1 cellular context compared by ENCODE assay signal in the genomic region with DNA sequence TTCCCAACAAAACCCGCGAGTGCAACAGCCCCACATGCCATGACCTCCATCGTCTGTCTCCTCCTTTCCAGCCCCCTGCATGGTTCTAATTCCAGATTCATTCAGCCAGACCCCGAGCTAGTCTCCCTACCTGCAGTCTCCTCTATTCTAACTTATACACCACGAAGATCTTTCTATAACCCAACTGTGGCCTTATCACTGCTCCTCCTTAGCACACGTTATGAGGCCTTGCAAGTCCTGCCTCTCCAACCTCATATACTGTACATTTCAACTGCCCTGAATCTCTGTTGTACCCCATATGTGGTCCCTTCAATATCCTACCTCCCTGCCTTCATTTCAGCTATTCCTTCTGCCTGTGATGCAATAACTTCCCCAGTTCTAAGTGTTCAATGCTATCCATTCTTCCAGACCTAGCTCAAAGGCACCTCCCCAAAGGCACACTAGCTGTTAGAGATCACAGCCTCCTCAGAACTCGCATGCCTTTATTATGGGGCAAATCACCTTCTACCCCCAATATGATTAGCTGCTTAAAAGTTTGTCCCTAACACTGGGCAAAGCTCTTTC.
A peak's percentile ranks its signal among the peaks of the same experiment; 100 is the strongest.
TF ChIP-seq lines count a peak whose summit lies in the region.

No MANE protein-coding gene starts in this region.

TF ChIP-seq in K562, 482 proteins besides CTCF, POLR2A, EP300 and RAD21 (continued from another document and continues in another):
- TF ChIP-seq, protein P1, sequence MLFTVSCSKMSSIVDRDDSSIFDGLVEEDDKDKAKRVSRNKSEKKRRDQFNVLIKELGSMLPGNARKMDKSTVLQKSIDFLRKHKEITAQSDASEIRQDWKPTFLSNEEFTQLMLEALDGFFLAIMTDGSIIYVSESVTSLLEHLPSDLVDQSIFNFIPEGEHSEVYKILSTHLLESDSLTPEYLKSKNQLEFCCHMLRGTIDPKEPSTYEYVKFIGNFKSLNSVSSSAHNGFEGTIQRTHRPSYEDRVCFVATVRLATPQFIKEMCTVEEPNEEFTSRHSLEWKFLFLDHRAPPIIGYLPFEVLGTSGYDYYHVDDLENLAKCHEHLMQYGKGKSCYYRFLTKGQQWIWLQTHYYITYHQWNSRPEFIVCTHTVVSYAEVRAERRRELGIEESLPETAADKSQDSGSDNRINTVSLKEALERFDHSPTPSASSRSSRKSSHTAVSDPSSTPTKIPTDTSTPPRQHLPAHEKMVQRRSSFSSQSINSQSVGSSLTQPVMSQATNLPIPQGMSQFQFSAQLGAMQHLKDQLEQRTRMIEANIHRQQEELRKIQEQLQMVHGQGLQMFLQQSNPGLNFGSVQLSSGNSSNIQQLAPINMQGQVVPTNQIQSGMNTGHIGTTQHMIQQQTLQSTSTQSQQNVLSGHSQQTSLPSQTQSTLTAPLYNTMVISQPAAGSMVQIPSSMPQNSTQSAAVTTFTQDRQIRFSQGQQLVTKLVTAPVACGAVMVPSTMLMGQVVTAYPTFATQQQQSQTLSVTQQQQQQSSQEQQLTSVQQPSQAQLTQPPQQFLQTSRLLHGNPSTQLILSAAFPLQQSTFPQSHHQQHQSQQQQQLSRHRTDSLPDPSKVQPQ (CRISPR knock-in tag; IDR thresholded peaks at IDR 0.05; ENCODE audit: borderline replicate concordance): no peak
- TF ChIP-seq BRD4 (IDR thresholded peaks at IDR 0.05) (no peak), FIP1L1 (IDR thresholded peaks at IDR 0.05; ENCODE audit: low read depth, low read length, poor library complexity, severe bottlenecking) (no peak), ELF4 (CRISPR knock-in tag; IDR thresholded peaks at IDR 0.05) (peak; percentile 75; the same call in 1 of the 2 replicates), ZNF668 (CRISPR knock-in tag; IDR thresholded peaks at IDR 0.05) (peak; percentile 33; the same call in 1 of the 2 replicates), ZNF766 (CRISPR knock-in tag; conservative IDR thresholded peaks at IDR 0.05) (peak; percentile 50; the same call in 1 of the 2 replicates), NR4A1 (CRISPR knock-in tag; IDR thresholded peaks at IDR 0.05) (no peak), NR4A1 (tag; IDR thresholded peaks at IDR 0.05) (peak; percentile 37; the same call in 1 of the 2 replicates), ZNF23 (CRISPR knock-in tag; IDR thresholded peaks at IDR 0.05) (0 out of 2 replicates have a peak, but pooled peaks have one; percentile 17), MEF2D (tag; conservative IDR thresholded peaks at IDR 0.05; ENCODE audit: low read depth) (0 out of 2 replicates have a peak, but pooled peaks have one; percentile 49), ZNF175 (CRISPR knock-in tag; IDR thresholded peaks at IDR 0.05; ENCODE audit: low read depth) (no peak), RB1 (IDR thresholded peaks at IDR 0.05; ENCODE audit: low read depth) (no peak), ZKSCAN3 (CRISPR knock-in tag; IDR thresholded peaks at IDR 0.05) (no peak), PTTG1 (tag; IDR thresholded peaks at IDR 0.05; ENCODE audit: low read depth) (no peak), ZNF583 (CRISPR knock-in tag; IDR thresholded peaks at IDR 0.05) (peak; percentile 28; the same call in 1 of the 2 replicates), CHD2 (IDR thresholded peaks at IDR 0.05; ENCODE audit: low read depth, low read length) (no peak), EZH2 (IDR thresholded peaks at IDR 0.05; ENCODE audit: borderline replicate concordance, low read depth, low read length) (no peak), STAT5B (CRISPR knock-in tag; IDR thresholded peaks at IDR 0.05) (no peak), OTX1 (CRISPR knock-in tag; IDR thresholded peaks at IDR 0.05) (peak; percentile 36; the same call in 1 of the 2 replicates), TEAD1 (CRISPR knock-in tag; IDR thresholded peaks at IDR 0.05) (no peak), CEBPB (tag; IDR thresholded peaks at IDR 0.05) (peak; percentile 87), NR2C1 (IDR thresholded peaks at IDR 0.05) (no peak), NR2C1 (tag; IDR thresholded peaks at IDR 0.05) (no peak), ZNF239 (CRISPR knock-in tag; IDR thresholded peaks at IDR 0.05) (0 out of 2 replicates have a peak, but pooled peaks have one; percentile 10), PCBP1 (IDR thresholded peaks at IDR 0.05; ENCODE audit: low read depth, low read length, poor library complexity, severe bottlenecking) (no peak), KAT2B (IDR thresholded peaks at IDR 0.05; ENCODE audit: low read depth, low read length) (no peak), CEBPG (CRISPR knock-in tag; IDR thresholded peaks at IDR 0.05) (peak; percentile 76), CEBPG (tag; conservative IDR thresholded peaks at IDR 0.05 in 1 of 2, IDR thresholded peaks at IDR 0.05 in 1 of 2) (peak; percentile 66 to 77), TSC22D4 (tag; IDR thresholded peaks at IDR 0.05) (no peak)
- TF ChIP-seq, protein P2, sequence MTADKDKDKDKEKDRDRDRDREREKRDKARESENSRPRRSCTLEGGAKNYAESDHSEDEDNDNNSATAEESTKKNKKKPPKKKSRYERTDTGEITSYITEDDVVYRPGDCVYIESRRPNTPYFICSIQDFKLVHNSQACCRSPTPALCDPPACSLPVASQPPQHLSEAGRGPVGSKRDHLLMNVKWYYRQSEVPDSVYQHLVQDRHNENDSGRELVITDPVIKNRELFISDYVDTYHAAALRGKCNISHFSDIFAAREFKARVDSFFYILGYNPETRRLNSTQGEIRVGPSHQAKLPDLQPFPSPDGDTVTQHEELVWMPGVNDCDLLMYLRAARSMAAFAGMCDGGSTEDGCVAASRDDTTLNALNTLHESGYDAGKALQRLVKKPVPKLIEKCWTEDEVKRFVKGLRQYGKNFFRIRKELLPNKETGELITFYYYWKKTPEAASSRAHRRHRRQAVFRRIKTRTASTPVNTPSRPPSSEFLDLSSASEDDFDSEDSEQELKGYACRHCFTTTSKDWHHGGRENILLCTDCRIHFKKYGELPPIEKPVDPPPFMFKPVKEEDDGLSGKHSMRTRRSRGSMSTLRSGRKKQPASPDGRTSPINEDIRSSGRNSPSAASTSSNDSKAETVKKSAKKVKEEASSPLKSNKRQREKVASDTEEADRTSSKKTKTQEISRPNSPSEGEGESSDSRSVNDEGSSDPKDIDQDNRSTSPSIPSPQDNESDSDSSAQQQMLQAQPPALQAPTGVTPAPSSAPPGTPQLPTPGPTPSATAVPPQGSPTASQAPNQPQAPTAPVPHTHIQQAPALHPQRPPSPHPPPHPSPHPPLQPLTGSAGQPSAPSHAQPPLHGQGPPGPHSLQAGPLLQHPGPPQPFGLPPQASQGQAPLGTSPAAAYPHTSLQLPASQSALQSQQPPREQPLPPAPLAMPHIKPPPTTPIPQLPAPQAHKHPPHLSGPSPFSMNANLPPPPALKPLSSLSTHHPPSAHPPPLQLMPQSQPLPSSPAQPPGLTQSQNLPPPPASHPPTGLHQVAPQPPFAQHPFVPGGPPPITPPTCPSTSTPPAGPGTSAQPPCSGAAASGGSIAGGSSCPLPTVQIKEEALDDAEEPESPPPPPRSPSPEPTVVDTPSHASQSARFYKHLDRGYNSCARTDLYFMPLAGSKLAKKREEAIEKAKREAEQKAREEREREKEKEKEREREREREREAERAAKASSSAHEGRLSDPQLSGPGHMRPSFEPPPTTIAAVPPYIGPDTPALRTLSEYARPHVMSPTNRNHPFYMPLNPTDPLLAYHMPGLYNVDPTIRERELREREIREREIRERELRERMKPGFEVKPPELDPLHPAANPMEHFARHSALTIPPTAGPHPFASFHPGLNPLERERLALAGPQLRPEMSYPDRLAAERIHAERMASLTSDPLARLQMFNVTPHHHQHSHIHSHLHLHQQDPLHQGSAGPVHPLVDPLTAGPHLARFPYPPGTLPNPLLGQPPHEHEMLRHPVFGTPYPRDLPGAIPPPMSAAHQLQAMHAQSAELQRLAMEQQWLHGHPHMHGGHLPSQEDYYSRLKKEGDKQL (CRISPR knock-in tag; IDR thresholded peaks at IDR 0.05; ENCODE audit: borderline replicate concordance): no peak
- TF ChIP-seq, protein P3, sequence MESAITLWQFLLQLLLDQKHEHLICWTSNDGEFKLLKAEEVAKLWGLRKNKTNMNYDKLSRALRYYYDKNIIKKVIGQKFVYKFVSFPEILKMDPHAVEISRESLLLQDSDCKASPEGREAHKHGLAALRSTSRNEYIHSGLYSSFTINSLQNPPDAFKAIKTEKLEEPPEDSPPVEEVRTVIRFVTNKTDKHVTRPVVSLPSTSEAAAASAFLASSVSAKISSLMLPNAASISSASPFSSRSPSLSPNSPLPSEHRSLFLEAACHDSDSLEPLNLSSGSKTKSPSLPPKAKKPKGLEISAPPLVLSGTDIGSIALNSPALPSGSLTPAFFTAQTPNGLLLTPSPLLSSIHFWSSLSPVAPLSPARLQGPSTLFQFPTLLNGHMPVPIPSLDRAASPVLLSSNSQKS (CRISPR knock-in tag; IDR thresholded peaks at IDR 0.05): no peak
- TF ChIP-seq, protein P4, sequence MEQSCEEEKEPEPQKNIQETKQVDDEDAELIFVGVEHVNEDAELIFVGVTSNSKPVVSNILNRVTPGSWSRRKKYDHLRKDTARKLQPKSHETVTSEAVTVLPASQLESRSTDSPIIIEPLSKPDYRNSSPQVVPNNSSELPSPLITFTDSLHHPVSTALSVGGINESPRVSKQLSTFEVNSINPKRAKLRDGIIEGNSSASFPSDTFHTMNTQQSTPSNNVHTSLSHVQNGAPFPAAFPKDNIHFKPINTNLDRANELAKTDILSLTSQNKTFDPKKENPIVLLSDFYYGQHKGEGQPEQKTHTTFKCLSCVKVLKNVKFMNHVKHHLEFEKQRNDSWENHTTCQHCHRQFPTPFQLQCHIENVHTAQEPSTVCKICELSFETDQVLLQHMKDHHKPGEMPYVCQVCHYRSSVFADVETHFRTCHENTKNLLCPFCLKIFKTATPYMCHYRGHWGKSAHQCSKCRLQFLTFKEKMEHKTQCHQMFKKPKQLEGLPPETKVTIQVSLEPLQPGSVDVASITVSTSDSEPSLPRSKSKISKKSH (CRISPR knock-in tag; IDR thresholded peaks at IDR 0.05): no peak
- TF ChIP-seq, protein P5, sequence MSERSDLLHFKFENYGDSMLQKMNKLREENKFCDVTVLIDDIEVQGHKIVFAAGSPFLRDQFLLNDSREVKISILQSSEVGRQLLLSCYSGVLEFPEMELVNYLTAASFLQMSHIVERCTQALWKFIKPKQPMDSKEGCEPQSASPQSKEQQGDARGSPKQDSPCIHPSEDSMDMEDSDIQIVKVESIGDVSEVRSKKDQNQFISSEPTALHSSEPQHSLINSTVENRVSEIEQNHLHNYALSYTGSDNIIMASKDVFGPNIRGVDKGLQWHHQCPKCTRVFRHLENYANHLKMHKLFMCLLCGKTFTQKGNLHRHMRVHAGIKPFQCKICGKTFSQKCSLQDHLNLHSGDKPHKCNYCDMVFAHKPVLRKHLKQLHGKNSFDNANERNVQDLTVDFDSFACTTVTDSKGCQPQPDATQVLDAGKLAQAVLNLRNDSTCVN (CRISPR knock-in tag; IDR thresholded peaks at IDR 0.05): no peak
- TF ChIP-seq, protein P6, sequence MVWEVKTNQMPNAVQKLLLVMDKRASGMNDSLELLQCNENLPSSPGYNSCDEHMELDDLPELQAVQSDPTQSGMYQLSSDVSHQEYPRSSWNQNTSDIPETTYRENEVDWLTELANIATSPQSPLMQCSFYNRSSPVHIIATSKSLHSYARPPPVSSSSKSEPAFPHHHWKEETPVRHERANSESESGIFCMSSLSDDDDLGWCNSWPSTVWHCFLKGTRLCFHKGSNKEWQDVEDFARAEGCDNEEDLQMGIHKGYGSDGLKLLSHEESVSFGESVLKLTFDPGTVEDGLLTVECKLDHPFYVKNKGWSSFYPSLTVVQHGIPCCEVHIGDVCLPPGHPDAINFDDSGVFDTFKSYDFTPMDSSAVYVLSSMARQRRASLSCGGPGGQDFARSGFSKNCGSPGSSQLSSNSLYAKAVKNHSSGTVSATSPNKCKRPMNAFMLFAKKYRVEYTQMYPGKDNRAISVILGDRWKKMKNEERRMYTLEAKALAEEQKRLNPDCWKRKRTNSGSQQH (CRISPR knock-in tag; IDR thresholded peaks at IDR 0.05): 0 out of 2 replicates have a peak, but pooled peaks have one; percentile 10
- TF ChIP-seq, protein P7, sequence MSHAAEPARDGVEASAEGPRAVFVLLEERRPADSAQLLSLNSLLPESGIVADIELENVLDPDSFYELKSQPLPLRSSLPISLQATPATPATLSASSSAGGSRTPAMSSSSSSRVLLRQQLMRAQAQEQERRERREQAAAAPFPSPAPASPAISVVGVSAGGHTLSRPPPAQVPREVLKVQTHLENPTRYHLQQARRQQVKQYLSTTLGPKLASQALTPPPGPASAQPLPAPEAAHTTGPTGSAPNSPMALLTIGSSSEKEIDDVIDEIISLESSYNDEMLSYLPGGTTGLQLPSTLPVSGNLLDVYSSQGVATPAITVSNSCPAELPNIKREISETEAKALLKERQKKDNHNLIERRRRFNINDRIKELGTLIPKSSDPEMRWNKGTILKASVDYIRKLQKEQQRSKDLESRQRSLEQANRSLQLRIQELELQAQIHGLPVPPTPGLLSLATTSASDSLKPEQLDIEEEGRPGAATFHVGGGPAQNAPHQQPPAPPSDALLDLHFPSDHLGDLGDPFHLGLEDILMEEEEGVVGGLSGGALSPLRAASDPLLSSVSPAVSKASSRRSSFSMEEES (CRISPR knock-in tag; IDR thresholded peaks at IDR 0.05): no peak
- TF ChIP-seq, protein P8, sequence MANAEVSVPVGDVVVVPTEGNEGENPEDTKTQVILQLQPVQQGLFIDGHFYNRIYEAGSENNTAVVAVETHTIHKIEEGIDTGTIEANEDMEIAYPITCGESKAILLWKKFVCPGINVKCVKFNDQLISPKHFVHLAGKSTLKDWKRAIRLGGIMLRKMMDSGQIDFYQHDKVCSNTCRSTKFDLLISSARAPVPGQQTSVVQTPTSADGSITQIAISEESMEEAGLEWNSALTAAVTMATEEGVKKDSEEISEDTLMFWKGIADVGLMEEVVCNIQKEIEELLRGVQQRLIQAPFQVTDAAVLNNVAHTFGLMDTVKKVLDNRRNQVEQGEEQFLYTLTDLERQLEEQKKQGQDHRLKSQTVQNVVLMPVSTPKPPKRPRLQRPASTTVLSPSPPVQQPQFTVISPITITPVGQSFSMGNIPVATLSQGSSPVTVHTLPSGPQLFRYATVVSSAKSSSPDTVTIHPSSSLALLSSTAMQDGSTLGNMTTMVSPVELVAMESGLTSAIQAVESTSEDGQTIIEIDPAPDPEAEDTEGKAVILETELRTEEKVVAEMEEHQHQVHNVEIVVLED (CRISPR knock-in tag; IDR thresholded peaks at IDR 0.05): 0 out of 2 replicates have a peak, but pooled peaks have one; percentile 22
- TF ChIP-seq, protein P9, sequence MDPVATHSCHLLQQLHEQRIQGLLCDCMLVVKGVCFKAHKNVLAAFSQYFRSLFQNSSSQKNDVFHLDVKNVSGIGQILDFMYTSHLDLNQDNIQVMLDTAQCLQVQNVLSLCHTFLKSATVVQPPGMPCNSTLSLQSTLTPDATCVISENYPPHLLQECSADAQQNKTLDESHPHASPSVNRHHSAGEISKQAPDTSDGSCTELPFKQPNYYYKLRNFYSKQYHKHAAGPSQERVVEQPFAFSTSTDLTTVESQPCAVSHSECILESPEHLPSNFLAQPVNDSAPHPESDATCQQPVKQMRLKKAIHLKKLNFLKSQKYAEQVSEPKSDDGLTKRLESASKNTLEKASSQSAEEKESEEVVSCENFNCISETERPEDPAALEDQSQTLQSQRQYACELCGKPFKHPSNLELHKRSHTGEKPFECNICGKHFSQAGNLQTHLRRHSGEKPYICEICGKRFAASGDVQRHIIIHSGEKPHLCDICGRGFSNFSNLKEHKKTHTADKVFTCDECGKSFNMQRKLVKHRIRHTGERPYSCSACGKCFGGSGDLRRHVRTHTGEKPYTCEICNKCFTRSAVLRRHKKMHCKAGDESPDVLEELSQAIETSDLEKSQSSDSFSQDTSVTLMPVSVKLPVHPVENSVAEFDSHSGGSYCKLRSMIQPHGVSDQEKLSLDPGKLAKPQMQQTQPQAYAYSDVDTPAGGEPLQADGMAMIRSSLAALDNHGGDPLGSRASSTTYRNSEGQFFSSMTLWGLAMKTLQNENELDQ (CRISPR knock-in tag; IDR thresholded peaks at IDR 0.05; ENCODE audit: borderline replicate concordance): no peak
